In the genomic region with DNA sequence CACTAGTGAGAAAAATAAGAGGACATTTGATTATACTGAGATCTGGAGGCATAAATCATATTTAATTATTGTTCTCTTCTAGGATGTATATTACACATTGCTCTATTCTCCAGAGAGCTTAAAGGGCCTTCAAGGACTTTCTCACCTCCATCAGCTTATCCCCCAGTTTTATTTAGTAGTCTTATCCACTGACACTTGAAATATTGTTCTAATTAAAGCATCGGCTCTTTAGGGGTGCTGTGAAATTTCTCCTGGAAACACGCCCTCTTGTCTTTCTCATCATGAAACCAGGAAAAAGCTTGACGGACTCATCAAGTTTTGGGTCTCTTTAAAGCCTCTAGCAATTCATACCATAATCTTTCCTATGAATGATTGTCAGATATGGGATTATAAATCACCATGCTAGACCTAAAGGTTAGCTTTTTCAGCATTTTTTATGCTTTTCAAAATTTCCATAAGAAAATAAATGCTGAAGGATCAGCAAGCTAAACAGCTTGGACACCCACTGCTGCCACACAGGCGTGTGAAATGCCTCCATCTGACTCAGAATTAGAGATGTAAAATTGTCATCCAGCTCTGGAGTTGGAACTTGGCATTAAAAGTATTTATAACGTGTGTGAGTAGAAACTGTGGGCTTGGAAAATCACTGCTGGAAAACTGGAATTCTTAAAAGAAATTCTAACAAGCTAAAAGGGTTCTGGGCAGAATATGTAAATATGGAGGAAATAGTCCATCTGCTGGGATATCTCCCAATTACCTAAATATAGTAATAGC, we compare ENCODE assay signal across 2 cellular contexts.
TF ChIP-seq lines count a peak whose summit lies in the region.

No MANE protein-coding gene starts in this region.

TF ChIP-seq in WTC11, 78 proteins besides CTCF, POLR2A, EP300 and RAD21 (continued from another document):
- TF ChIP-seq CDX4 (CRISPR knock-in tag; IDR thresholded peaks at IDR 0.05; ENCODE audit: borderline replicate concordance) (no peak), ZNF121 (CRISPR knock-in tag; IDR thresholded peaks at IDR 0.05) (no peak), ELF4 (CRISPR knock-in tag; IDR thresholded peaks at IDR 0.05; ENCODE audit: low read depth) (no peak), ETV6 (CRISPR knock-in tag; IDR thresholded peaks at IDR 0.05) (no peak), TEAD4 (CRISPR knock-in tag; IDR thresholded peaks at IDR 0.05) (no peak)
TF ChIP-seq in WTC11: peak in this region for 0.

TF ChIP-seq in HEK293T, 16 proteins besides CTCF, POLR2A, EP300 and RAD21 (continued from another document):
- no peak for TF ChIP-seq FOXK2 (IDR thresholded peaks at IDR 0.05)
